In the genomic region with DNA sequence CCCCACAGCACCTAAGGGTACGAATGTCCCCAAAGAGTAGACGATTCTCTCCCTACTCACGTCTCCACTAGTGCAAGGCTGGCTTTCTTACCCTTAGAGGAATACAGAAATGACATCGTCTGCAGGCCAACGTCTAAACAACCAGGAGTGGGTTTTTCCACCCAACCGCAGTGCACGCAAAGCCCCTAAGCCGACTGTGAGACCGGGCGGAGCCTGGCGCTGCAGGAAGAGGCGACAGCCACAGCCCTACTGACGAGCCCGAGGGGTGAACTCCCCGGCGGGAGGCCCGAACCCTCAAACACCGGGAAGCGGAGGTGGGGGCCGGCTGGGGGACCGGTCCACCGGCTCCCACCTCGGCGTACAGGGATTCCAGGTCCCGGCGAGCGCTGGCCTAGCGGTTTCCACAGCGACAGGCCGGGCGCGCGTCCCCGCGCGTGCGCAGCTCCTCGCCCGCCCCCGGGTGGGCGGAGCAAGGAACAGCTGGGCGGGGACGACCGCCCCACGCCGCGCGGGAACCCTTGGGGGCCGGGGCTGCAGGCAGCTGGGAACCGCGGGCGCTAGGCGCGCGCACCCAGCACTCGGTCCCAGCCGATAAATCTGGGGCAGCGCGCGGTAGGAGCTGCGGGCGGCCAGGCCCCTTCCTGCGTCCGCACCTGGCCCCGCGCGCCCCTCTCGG, we compare ENCODE assay signal across 1 cellular context.
TF ChIP-seq lines count a peak whose summit lies in the region.

A gene with protein sequence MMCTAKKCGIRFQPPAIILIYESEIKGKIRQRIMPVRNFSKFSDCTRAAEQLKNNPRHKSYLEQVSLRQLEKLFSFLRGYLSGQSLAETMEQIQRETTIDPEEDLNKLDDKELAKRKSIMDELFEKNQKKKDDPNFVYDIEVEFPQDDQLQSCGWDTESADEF (minus strand): TSS at position 413 of the 676 bp plus-strand sequence. CDS start 3,593 bp downstream, outside the sequence.
A gene (plus strand): TSS at position 540 of the 676 bp plus-strand sequence.

TF ChIP-seq in K562, 482 proteins besides CTCF, POLR2A, EP300 and RAD21 (continued from another document and continues in another):
- TF ChIP-seq CBX5 (IDR thresholded peaks at IDR 0.05; ENCODE audit: borderline replicate concordance, low read depth) (no peak), NEUROD1 (IDR thresholded peaks at IDR 0.05; ENCODE audit: borderline replicate concordance, low read depth, low read length, partially characterized antibody) (no peak), ARID1B (IDR thresholded peaks at IDR 0.05) (no peak), FOS (IDR thresholded peaks at IDR 0.05; ENCODE audit: extremely low read depth, insufficient read length) (no peak), GABPB2 (CRISPR knock-in tag; conservative IDR thresholded peaks at IDR 0.05) (no peak), SETDB1 (IDR thresholded peaks at IDR 0.05; ENCODE audit: low read length) (no peak), NONO (IDR thresholded peaks at IDR 0.05; ENCODE audit: low read depth in 2 of 2, low read length in 1 of 2) (peak; percentile 76 to 94; a peak in 3 of 4 replicates), ZNF79 (CRISPR knock-in tag; IDR thresholded peaks at IDR 0.05; ENCODE audit: low read depth) (no peak), NFYB (IDR thresholded peaks at IDR 0.05; ENCODE audit: extremely low read depth, insufficient read length) (no peak), MTA2 (IDR thresholded peaks at IDR 0.05; ENCODE audit: low read depth) (no peak), E2F3 (CRISPR knock-in tag; IDR thresholded peaks at IDR 0.05) (peak; percentile 87), PTBP1 (IDR thresholded peaks at IDR 0.05; ENCODE audit: low read depth, low read length) (no peak), RNF2 (IDR thresholded peaks at IDR 0.05) (no peak), MECOM (CRISPR knock-in tag; IDR thresholded peaks at IDR 0.05) (no peak), DACH1 (IDR thresholded peaks at IDR 0.05; ENCODE audit: partially characterized antibody) (peak; percentile 80), ZNF436 (CRISPR knock-in tag; IDR thresholded peaks at IDR 0.05) (no peak), U2AF2 (optimal IDR thresholded peaks at IDR 0.05; ENCODE audit: low read depth, low read length) (no peak), DNMT1 (IDR thresholded peaks at IDR 0.05) (no peak), ARID2 (IDR thresholded peaks at IDR 0.05) (no peak), MCM5 (IDR thresholded peaks at IDR 0.05; ENCODE audit: low read depth) (no peak), KDM1A (IDR thresholded peaks at IDR 0.05) (no peak), STAT5B (CRISPR knock-in tag; IDR thresholded peaks at IDR 0.05) (no peak), ZSCAN29 (IDR thresholded peaks at IDR 0.05) (no peak), ZEB2 (IDR thresholded peaks at IDR 0.05) (no peak), BRD4 (IDR thresholded peaks at IDR 0.05) (no peak), NRF1 (conservative IDR thresholded peaks at IDR 0.05 in 1 of 2, IDR thresholded peaks at IDR 0.05 in 1 of 2) (peak; percentile 97), HNRNPK (IDR thresholded peaks at IDR 0.05; ENCODE audit: low read depth, low read length, poor library complexity, severe bottlenecking) (peak; percentile 80), ZNF785 (CRISPR knock-in tag; IDR thresholded peaks at IDR 0.05) (no peak), ZNF274 (IDR thresholded peaks at IDR 0.05; ENCODE audit: borderline replicate concordance, low read depth, low read length) (no peak), U2AF1 (optimal IDR thresholded peaks at IDR 0.05; ENCODE audit: low read depth, low read length) (no peak), THRAP3 (IDR thresholded peaks at IDR 0.05; ENCODE audit: borderline replicate concordance) (no peak), CHD1 (IDR thresholded peaks at IDR 0.05; ENCODE audit: low read length) (no peak), ZNF174 (CRISPR knock-in tag; IDR thresholded peaks at IDR 0.05) (no peak), JUN (IDR thresholded peaks at IDR 0.05; ENCODE audit: borderline replicate concordance, low read depth, low read length) (no peak), JUN (CRISPR knock-in tag; IDR thresholded peaks at IDR 0.05; ENCODE audit: borderline replicate concordance) (0 out of 2 replicates have a peak, but pooled peaks have one; percentile 55), IFI16 (CRISPR knock-in tag; IDR thresholded peaks at IDR 0.05) (no peak), CEBPB (tag; IDR thresholded peaks at IDR 0.05) (no peak), PYGO2 (tag; IDR thresholded peaks at IDR 0.05) (no peak), ILK (tag; IDR thresholded peaks at IDR 0.05; ENCODE audit: borderline replicate concordance, low read depth) (no peak), PCBP2 (IDR thresholded peaks at IDR 0.05; ENCODE audit: low read depth, low read length, poor library complexity, severe bottlenecking) (no peak), SOX6 (IDR thresholded peaks at IDR 0.05) (no peak), NCOA6 (IDR thresholded peaks at IDR 0.05) (no peak), ZNF551 (CRISPR knock-in tag; IDR thresholded peaks at IDR 0.05) (no peak), PHTF2 (CRISPR knock-in tag; IDR thresholded peaks at IDR 0.05) (no peak), C11orf30 (IDR thresholded peaks at IDR 0.05; ENCODE audit: low read depth) (no peak), BCOR (IDR thresholded peaks at IDR 0.05) (no peak), KDM4B (IDR thresholded peaks at IDR 0.05; ENCODE audit: borderline replicate concordance in 2 of 2, low read depth in 1 of 2) (no peak), NR2F6 (CRISPR knock-in tag; IDR thresholded peaks at IDR 0.05) (no peak), FOXA1 (IDR thresholded peaks at IDR 0.05; ENCODE audit: borderline replicate concordance) (no peak), POLR2G (IDR thresholded peaks at IDR 0.05; ENCODE audit: low read depth, low read length) (peak; percentile 91), ZNF507 (tag; conservative IDR thresholded peaks at IDR 0.05) (no peak), ZNF12 (CRISPR knock-in tag; IDR thresholded peaks at IDR 0.05) (no peak), ZBTB17 (CRISPR knock-in tag; IDR thresholded peaks at IDR 0.05) (no peak), ASH1L (IDR thresholded peaks at IDR 0.05; ENCODE audit: borderline replicate concordance, low read depth, partially characterized antibody) (no peak), TCF7 (IDR thresholded peaks at IDR 0.05; ENCODE audit: borderline replicate concordance) (no peak), HSF4 (CRISPR knock-in tag; IDR thresholded peaks at IDR 0.05; ENCODE audit: borderline replicate concordance) (no peak)
- TF ChIP-seq, protein P1, sequence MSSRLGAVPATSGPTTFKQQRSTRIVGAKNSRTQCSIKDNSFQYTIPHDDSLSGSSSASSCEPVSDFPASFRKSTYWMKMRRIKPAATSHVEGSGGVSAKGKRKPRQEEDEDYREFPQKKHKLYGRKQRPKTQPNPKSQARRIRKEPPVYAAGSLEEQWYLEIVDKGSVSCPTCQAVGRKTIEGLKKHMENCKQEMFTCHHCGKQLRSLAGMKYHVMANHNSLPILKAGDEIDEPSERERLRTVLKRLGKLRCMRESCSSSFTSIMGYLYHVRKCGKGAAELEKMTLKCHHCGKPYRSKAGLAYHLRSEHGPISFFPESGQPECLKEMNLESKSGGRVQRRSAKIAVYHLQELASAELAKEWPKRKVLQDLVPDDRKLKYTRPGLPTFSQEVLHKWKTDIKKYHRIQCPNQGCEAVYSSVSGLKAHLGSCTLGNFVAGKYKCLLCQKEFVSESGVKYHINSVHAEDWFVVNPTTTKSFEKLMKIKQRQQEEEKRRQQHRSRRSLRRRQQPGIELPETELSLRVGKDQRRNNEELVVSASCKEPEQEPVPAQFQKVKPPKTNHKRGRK (tag; IDR thresholded peaks at IDR 0.05) = no peak
- TF ChIP-seq, protein P2, sequence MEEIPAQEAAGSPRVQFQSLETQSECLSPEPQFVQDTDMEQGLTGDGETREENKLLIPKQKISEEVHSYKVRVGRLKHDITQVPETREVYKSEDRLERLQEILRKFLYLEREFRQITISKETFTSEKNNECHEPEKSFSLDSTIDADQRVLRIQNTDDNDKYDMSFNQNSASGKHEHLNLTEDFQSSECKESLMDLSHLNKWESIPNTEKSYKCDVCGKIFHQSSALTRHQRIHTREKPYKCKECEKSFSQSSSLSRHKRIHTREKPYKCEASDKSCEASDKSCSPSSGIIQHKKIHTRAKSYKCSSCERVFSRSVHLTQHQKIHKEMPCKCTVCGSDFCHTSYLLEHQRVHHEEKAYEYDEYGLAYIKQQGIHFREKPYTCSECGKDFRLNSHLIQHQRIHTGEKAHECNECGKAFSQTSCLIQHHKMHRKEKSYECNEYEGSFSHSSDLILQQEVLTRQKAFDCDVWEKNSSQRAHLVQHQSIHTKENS (CRISPR knock-in tag; IDR thresholded peaks at IDR 0.05) = no peak
- TF ChIP-seq, protein P3, sequence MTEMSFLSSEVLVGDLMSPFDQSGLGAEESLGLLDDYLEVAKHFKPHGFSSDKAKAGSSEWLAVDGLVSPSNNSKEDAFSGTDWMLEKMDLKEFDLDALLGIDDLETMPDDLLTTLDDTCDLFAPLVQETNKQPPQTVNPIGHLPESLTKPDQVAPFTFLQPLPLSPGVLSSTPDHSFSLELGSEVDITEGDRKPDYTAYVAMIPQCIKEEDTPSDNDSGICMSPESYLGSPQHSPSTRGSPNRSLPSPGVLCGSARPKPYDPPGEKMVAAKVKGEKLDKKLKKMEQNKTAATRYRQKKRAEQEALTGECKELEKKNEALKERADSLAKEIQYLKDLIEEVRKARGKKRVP (CRISPR knock-in tag; IDR thresholded peaks at IDR 0.05) = no peak
- TF ChIP-seq, protein P4, sequence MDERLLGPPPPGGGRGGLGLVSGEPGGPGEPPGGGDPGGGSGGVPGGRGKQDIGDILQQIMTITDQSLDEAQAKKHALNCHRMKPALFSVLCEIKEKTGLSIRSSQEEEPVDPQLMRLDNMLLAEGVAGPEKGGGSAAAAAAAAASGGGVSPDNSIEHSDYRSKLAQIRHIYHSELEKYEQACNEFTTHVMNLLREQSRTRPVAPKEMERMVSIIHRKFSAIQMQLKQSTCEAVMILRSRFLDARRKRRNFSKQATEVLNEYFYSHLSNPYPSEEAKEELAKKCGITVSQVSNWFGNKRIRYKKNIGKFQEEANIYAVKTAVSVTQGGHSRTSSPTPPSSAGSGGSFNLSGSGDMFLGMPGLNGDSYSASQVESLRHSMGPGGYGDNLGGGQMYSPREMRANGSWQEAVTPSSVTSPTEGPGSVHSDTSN (CRISPR knock-in tag; IDR thresholded peaks at IDR 0.05; ENCODE audit: low read depth) = no peak
- TF ChIP-seq, protein P4 (tag; conservative IDR thresholded peaks at IDR 0.05; ENCODE audit: low read depth) = no peak
- TF ChIP-seq, protein P5, sequence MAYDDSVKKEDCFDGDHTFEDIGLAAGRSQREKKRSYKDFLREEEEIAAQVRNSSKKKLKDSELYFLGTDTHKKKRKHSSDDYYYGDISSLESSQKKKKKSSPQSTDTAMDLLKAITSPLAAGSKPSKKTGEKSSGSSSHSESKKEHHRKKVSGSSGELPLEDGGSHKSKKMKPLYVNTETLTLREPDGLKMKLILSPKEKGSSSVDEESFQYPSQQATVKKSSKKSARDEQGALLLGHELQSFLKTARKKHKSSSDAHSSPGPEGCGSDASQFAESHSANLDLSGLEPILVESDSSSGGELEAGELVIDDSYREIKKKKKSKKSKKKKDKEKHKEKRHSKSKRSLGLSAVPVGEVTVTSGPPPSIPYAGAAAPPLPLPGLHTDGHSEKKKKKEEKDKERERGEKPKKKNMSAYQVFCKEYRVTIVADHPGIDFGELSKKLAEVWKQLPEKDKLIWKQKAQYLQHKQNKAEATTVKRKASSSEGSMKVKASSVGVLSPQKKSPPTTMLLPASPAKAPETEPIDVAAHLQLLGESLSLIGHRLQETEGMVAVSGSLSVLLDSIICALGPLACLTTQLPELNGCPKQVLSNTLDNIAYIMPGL (CRISPR knock-in tag; IDR thresholded peaks at IDR 0.05) = 0 out of 2 replicates have a peak, but pooled peaks have one; percentile 53
- TF ChIP-seq, protein P6, sequence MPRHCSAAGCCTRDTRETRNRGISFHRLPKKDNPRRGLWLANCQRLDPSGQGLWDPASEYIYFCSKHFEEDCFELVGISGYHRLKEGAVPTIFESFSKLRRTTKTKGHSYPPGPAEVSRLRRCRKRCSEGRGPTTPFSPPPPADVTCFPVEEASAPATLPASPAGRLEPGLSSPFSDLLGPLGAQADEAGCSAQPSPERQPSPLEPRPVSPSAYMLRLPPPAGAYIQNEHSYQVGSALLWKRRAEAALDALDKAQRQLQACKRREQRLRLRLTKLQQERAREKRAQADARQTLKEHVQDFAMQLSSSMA (CRISPR knock-in tag; IDR thresholded peaks at IDR 0.05) = no peak
- TF ChIP-seq, protein P7, sequence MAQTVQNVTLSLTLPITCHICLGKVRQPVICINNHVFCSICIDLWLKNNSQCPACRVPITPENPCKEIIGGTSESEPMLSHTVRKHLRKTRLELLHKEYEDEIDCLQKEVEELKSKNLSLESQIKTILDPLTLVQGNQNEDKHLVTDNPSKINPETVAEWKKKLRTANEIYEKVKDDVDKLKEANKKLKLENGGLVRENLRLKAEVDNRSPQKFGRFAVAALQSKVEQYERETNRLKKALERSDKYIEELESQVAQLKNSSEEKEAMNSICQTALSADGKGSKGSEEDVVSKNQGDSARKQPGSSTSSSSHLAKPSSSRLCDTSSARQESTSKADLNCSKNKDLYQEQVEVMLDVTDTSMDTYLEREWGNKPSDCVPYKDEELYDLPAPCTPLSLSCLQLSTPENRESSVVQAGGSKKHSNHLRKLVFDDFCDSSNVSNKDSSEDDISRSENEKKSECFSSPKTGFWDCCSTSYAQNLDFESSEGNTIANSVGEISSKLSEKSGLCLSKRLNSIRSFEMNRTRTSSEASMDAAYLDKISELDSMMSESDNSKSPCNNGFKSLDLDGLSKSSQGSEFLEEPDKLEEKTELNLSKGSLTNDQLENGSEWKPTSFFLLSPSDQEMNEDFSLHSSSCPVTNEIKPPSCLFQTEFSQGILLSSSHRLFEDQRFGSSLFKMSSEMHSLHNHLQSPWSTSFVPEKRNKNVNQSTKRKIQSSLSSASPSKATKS (CRISPR knock-in tag; IDR thresholded peaks at IDR 0.05) = no peak
- TF ChIP-seq, protein P8, sequence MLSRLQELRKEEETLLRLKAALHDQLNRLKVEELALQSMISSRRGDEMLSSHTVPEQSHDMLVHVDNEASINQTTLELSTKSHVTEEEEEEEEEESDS (CRISPR knock-in tag; IDR thresholded peaks at IDR 0.05) = no peak
- TF ChIP-seq, protein P9, sequence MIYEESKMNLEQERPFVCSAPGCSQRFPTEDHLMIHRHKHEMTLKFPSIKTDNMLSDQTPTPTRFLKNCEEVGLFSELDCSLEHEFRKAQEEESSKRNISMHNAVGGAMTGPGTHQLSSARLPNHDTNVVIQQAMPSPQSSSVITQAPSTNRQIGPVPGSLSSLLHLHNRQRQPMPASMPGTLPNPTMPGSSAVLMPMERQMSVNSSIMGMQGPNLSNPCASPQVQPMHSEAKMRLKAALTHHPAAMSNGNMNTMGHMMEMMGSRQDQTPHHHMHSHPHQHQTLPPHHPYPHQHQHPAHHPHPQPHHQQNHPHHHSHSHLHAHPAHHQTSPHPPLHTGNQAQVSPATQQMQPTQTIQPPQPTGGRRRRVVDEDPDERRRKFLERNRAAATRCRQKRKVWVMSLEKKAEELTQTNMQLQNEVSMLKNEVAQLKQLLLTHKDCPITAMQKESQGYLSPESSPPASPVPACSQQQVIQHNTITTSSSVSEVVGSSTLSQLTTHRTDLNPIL (CRISPR knock-in tag; IDR thresholded peaks at IDR 0.05) = no peak
